ENCODE assay signal across 30 cellular contexts in genomic region chr12:129807101-129807500, GRCh38.
A peak's percentile ranks its signal among the peaks of the same experiment; 100 is the strongest.
DNase-seq lines count a peak whose midpoint lies in the region; ATAC-seq, FAIRE-seq and TF ChIP-seq lines count a peak whose summit lies in the region.
"Had no signal": no experiment of that assay in that cellular context is flagged by ENCODE, and none has a peak within 500 bp of the region (broad histone marks: within the 10 kb centered on the region; RNA-seq: fewer than 3 reads in every experiment).

No MANE protein-coding gene starts in this region.

- H3K4me1 ChIP-seq in H1 (replicated peaks in 1 of 4; ENCODE audit: control insufficient read depth in 3 of 4, insufficient read depth in 4 of 4, low read length in 3 of 4) = peaks cover 0 to 6% (median 1%) of the 10 kb centered on the region in 4 experiments; a peak in 2 of 7 replicates
- H3K4me1 ChIP-seq: BE2C had no signal

- H3K4me3 Mint-ChIP-seq in osteocyte (ENCODE audit: unreplicated experiment) = no peak overlapping the region
- no peak overlapping the region for H3K4me3 Mint-ChIP-seq in activated T-helper 1 cell treated with anti-CD3 and anti-CD28 coated beads, Interleukin-12 subunit alpha, Interleukin-12 subunit beta, Interleukin-2, Interleukin-4 antibody, amounts not matched to agents 30 ng/mL and 10 ng/mL and 1 ng/mL, durations not matched to agents 14 hours and 24 hours and 36 hours
- H3K4me3 Mint-ChIP-seq: CD14-positive monocyte; CD4-positive, alpha-beta memory T cell; CD4-positive, CD25-positive, alpha-beta regulatory T cell; CD8-positive, alpha-beta memory T cell had no signal

- no peak overlapping the region for H3K27ac Mint-ChIP-seq in osteocyte (ENCODE audit: unreplicated experiment)
- no peak overlapping the region for H3K27ac Mint-ChIP-seq in activated T-helper 1 cell treated with anti-CD3 and anti-CD28 coated beads, Interleukin-12 subunit alpha, Interleukin-12 subunit beta, Interleukin-2, Interleukin-4 antibody, amounts not matched to agents 30 ng/mL and 10 ng/mL and 1 ng/mL, durations not matched to agents 14 hours and 24 hours and 36 hours
- H3K27ac Mint-ChIP-seq: CD14-positive monocyte; CD4-positive, alpha-beta memory T cell; CD4-positive, CD25-positive, alpha-beta regulatory T cell; CD8-positive, alpha-beta memory T cell had no signal

- TF ChIP-seq RAD21 in H1 (IDR thresholded peaks at IDR 0.05 in 1 of 2, conservative IDR thresholded peaks at IDR 0.05 in 1 of 2; ENCODE audit: low read depth in 2 of 2, low read length in 2 of 2) = peak in 1 of 2 experiments; percentile 12; a peak in 1 of 4 replicates

- POLR2A ChIA-PET in H1 (lab: Charles Lee; ENCODE audit: partially characterized antibody) = interaction anchor here (1.6 kb wide), 1 partner anchor 9 kb away, joined by 3 read pairs; no protein-coding TSS in a partner anchor

- H3K9ac ChIP-seq in H1 (replicated peaks in 1 of 4; ENCODE audit: extremely low read depth in 1 of 4, low read depth in 3 of 4, low read length in 3 of 4) = no peak overlapping the region
- H3K9ac ChIP-seq: BLaER1 had no signal

- peak overlapping the region; percentile 18; the same call in 1 of the 2 replicates for H2BK15ac ChIP-seq in H1 (ENCODE audit: low read length)

- no peak overlapping the region for H3K4ac ChIP-seq in H1 (replicated peaks; ENCODE audit: insufficient read length, low read depth, low read length)

- FAIRE-seq in H1 (lab: Jason Lieb, UNC) = no peak
- FAIRE-seq: A204.1, GM12878, GM12892, GM18507, GM19239 had no signal

- intact Hi-C loops in activated T-helper 1 cell treated with anti-CD3 and anti-CD28 coated beads, Interleukin-12 subunit alpha, Interleukin-12 subunit beta, Interleukin-2, Interleukin-4 antibody, amounts not matched to agents 30 ng/mL and 10 ng/mL and 1 ng/mL, durations not matched to agents 14 hours and 24 hours and 36 hours (cut with micrococcal nuclease) = no loop called here

- H2AK5ac ChIP-seq in H1 (ENCODE audit: low read depth, low read length) = no peak overlapping the region

- H2BK5ac ChIP-seq in H1 (ENCODE audit: low read depth, low read length) = 0 out of 2 replicates have a peak overlapping the region, but pooled peaks have one; percentile 21

- H3K79me1 ChIP-seq in H1 (ENCODE audit: low read depth, low read length) = no peaks in the 10 kb centered on the region

- H3K4me2 ChIP-seq in H1 (ENCODE audit: insufficient read depth in 1 of 2, low read depth in 2 of 2, low read length in 2 of 2) = no peak overlapping the region
- H3K4me2 ChIP-seq: BLaER1 had no signal

- no peak for ATAC-seq in GM19395 (IDR thresholded peaks at IDR 0.05; ENCODE audit: unreplicated experiment)
- ATAC-seq: GM12878 had no signal

- H3K27ac ChIP-seq in WERI-Rb-1 = no peak overlapping the region
- H3K27ac ChIP-seq in H1 (ENCODE audit: low read depth, low read length) = no peak overlapping the region
- H3K27ac ChIP-seq: BLaER1 had no signal

- no peaks in the 10 kb centered on the region for H3K27me3 ChIP-seq in WERI-Rb-1 (ENCODE audit: insufficient read depth, low read depth, severe bottlenecking)
- no peaks in the 10 kb centered on the region for H3K27me3 ChIP-seq in H1 (replicated peaks in 1 of 4; ENCODE audit: control insufficient read depth in 3 of 4, extremely low read depth in 1 of 4, insufficient read depth in 3 of 4, low read length in 3 of 4)
- H3K27me3 ChIP-seq: BE2C, BLaER1 had no signal

- no peak for TF ChIP-seq EP300 in H1 (IDR thresholded peaks at IDR 0.05; ENCODE audit: borderline replicate concordance in 1 of 2, low read depth in 2 of 2, low read length in 2 of 2)

- H3K23ac ChIP-seq in H1 (ENCODE audit: insufficient read length) = no peak overlapping the region

- H3K9me3 ChIP-seq in WERI-Rb-1 (ENCODE audit: severe bottlenecking) (no peaks in the 10 kb centered on the region), H1 (ENCODE audit: insufficient read depth in 2 of 2, low read depth in 1 of 2, low read length in 1 of 2) (peaks cover 0 to 3% of the 10 kb centered on the region in 2 experiments; a peak in 1 of 4 replicates)
- H3K9me3 ChIP-seq: BE2C, BLaER1 had no signal

- no peaks in the 10 kb centered on the region for H3K23me2 ChIP-seq in H1 (ENCODE audit: low read depth, low read length)

- H3K36me3 ChIP-seq in WERI-Rb-1 (no peaks in the 10 kb centered on the region), H1 (ENCODE audit: control insufficient read depth in 2 of 4, insufficient read depth in 4 of 4, low read length in 3 of 4) (no peaks in the 10 kb centered on the region)
- H3K36me3 ChIP-seq: BE2C, BLaER1 had no signal

- H4K91ac ChIP-seq in H1 (replicated peaks; ENCODE audit: insufficient read length, low read length) = no peak overlapping the region

- H2BK20ac ChIP-seq in H1 (ENCODE audit: low read length) = 0 out of 2 replicates have a peak overlapping the region, but pooled peaks have one; percentile 40

- H2AFZ ChIP-seq in H1 (ENCODE audit: low read length) = no peak overlapping the region

- H3K18ac ChIP-seq in H1 (ENCODE audit: extremely low read depth, low read length) = no peak overlapping the region

- H4K8ac ChIP-seq in H1 (ENCODE audit: extremely low read depth, insufficient read depth, low read length) = no peak overlapping the region

- peaks cover 12% of the 10 kb centered on the region for H3K4me1 Mint-ChIP-seq in osteocyte (ENCODE audit: unreplicated experiment)
- no peaks in the 10 kb centered on the region for H3K4me1 Mint-ChIP-seq in activated T-helper 1 cell treated with anti-CD3 and anti-CD28 coated beads, Interleukin-12 subunit alpha, Interleukin-12 subunit beta, Interleukin-2, Interleukin-4 antibody, amounts not matched to agents 30 ng/mL and 10 ng/mL and 1 ng/mL, durations not matched to agents 14 hours and 24 hours and 36 hours (ENCODE audit: low read depth)
- H3K4me1 Mint-ChIP-seq: CD14-positive monocyte; CD4-positive, alpha-beta memory T cell; CD4-positive, CD25-positive, alpha-beta regulatory T cell; CD8-positive, alpha-beta memory T cell had no signal

- H2BK12ac ChIP-seq in H1 (ENCODE audit: low read depth, low read length) = 0 out of 2 replicates have a peak overlapping the region, but pooled peaks have one; percentile 39

- no peaks in the 10 kb centered on the region for H3K36me3 Mint-ChIP-seq in osteocyte (ENCODE audit: unreplicated experiment)
- H3K36me3 Mint-ChIP-seq in activated T-helper 1 cell treated with anti-CD3 and anti-CD28 coated beads, Interleukin-12 subunit alpha, Interleukin-12 subunit beta, Interleukin-2, Interleukin-4 antibody, amounts not matched to agents 30 ng/mL and 10 ng/mL and 1 ng/mL, durations not matched to agents 14 hours and 24 hours and 36 hours (ENCODE audit: low read depth) = no peaks in the 10 kb centered on the region
- H3K36me3 Mint-ChIP-seq: CD14-positive monocyte; CD4-positive, alpha-beta memory T cell; CD4-positive, CD25-positive, alpha-beta regulatory T cell; CD8-positive, alpha-beta memory T cell had no signal

- H3K4me3 ChIP-seq in WERI-Rb-1 (ENCODE audit: low read depth, low read length) (no peak overlapping the region), H1 (ENCODE audit: extremely low read depth in 1 of 4, insufficient read depth in 2 of 4, low read depth in 3 of 4, low read length in 4 of 4) (no peak overlapping the region)
- H3K4me3 ChIP-seq: BLaER1, GM12878 had no signal

- H3K56ac ChIP-seq in H1 (replicated peaks; ENCODE audit: insufficient read length, low read depth, low read length) = no peak overlapping the region

- peaks cover 6% of the 10 kb centered on the region for H3K9me3 Mint-ChIP-seq in osteocyte (ENCODE audit: unreplicated experiment)
- H3K9me3 Mint-ChIP-seq in activated T-helper 1 cell treated with anti-CD3 and anti-CD28 coated beads, Interleukin-12 subunit alpha, Interleukin-12 subunit beta, Interleukin-2, Interleukin-4 antibody, amounts not matched to agents 30 ng/mL and 10 ng/mL and 1 ng/mL, durations not matched to agents 14 hours and 24 hours and 36 hours = peaks cover 6% of the 10 kb centered on the region

- H2BK120ac ChIP-seq in H1 (replicated peaks; ENCODE audit: low read depth, low read length) = no peak overlapping the region

- H4K5ac ChIP-seq in H1 (ENCODE audit: insufficient read length, low read depth, low read length) = no peak overlapping the region

- WGBS in H1 (ENCODE audit: extremely low coverage in 1 of 2, insufficient coverage in 1 of 2, insufficient read length in 1 of 2, insufficient replicate concordance in 2 of 2, low coverage in 1 of 2, low lambda C conversion rate in 2 of 2, missing lambda C conversion rate in 1 of 2), 2 experiments = 88% methylated on average over 11 of the region's 11 CpGs; no CpG with 5 or more reads in 1 of the 2 experiments

- no peak for TF ChIP-seq POLR2A in H1 (IDR thresholded peaks at IDR 0.05; ENCODE audit: control extremely low read depth in 1 of 2, low read depth in 2 of 2, low read length in 2 of 2)

- no peak overlapping the region for H3K14ac ChIP-seq in H1 (ENCODE audit: insufficient read length)

- peaks cover 0 to 2% of the 10 kb centered on the region in 2 experiments; a peak in 1 of 4 replicates for H3K79me2 ChIP-seq in H1 (ENCODE audit: control insufficient read depth in 1 of 2, insufficient read depth in 2 of 2, low read length in 2 of 2)

- no peaks in the 10 kb centered on the region for H4K20me1 ChIP-seq in H1 (replicated peaks in 1 of 2; ENCODE audit: control insufficient read depth in 1 of 2, insufficient read depth in 2 of 2, low read length in 2 of 2)
- H4K20me1 ChIP-seq: BLaER1 had no signal

- H3K27me3 Mint-ChIP-seq in osteocyte (ENCODE audit: unreplicated experiment) = no peaks in the 10 kb centered on the region
- no peaks in the 10 kb centered on the region for H3K27me3 Mint-ChIP-seq in activated T-helper 1 cell treated with anti-CD3 and anti-CD28 coated beads, Interleukin-12 subunit alpha, Interleukin-12 subunit beta, Interleukin-2, Interleukin-4 antibody, amounts not matched to agents 30 ng/mL and 10 ng/mL and 1 ng/mL, durations not matched to agents 14 hours and 24 hours and 36 hours (ENCODE audit: insufficient read depth)
- H3K27me3 Mint-ChIP-seq: CD4-positive, alpha-beta memory T cell; CD4-positive, CD25-positive, alpha-beta regulatory T cell had no signal

- CTCF ChIA-PET in H1 (lab: Charles Lee; ENCODE audit: partially characterized antibody) = interaction anchor here (1.0 kb wide), 1 partner anchor 14 kb away, joined by 3 read pairs; no protein-coding TSS in a partner anchor

- peak; percentile 34; the same call in 1 of the 2 replicates for TF ChIP-seq CTCF in WERI-Rb-1 (IDR thresholded peaks at IDR 0.05; ENCODE audit: low read depth, low read length)
- TF ChIP-seq CTCF in H1 (IDR thresholded peaks at IDR 0.05; ENCODE audit: control extremely low read depth in 1 of 3, insufficient read depth in 1 of 3, low read depth in 1 of 3, low read length in 3 of 3) = no peak
- no peak for TF ChIP-seq CTCF in osteocyte (IDR thresholded peaks at IDR 0.05)

- peak; percentile 57 for DNase-seq in SK-N-DZ (ENCODE audit: low spot score)
- peak; percentile 11 for DNase-seq in WERI-Rb-1
- DNase-seq in H1 (ENCODE audit: low read depth in 1 of 2, low spot score in 2 of 2) = no peak
- peak; percentile 64 for DNase-seq in osteocyte (ENCODE audit: extremely low spot score, unreplicated experiment)
- no peak for DNase-seq in NCI-H524 treated with DMSO at 0.1 percent for 48 hours (lab: John Stamatoyannopoulos, UW)
- no peak for DNase-seq in activated T-helper 1 cell treated with anti-CD3 and anti-CD28 coated beads, Interleukin-12 subunit alpha, Interleukin-12 subunit beta, Interleukin-2, Interleukin-4 antibody, amounts not matched to agents 30 ng/mL and 10 ng/mL and 1 ng/mL, durations not matched to agents 14 hours and 24 hours and 36 hours (ENCODE audit: low spot score)
- DNase-seq in NCI-H2196 treated with DMSO at 0.1 percent for 48 hours (lab: John Stamatoyannopoulos, UW; ENCODE audit: unreplicated experiment) = no peak
- DNase-seq: 8988T; ACHN; BE2C; C1 segment of cervical spinal cord; CD4-positive, alpha-beta memory T cell; CD4-positive, CD25-positive, alpha-beta regulatory T cell; CD8-positive, alpha-beta memory T cell; COR-L47; DMS 273 treated with DMSO at 0.1 percent for 48 hours; DMS153; DMS53; DMS79; DND-41; EL; GDM1 had no signal

Comparison
In these comparisons a context has a peak if more than half of its experiments do, and no peak if none do; other contexts are left out.
1. DNase-seq: peak in SK-N-DZ (single experiment), WERI-Rb-1 (single experiment) and osteocyte (single experiment); none in H1 (0 of 2), NCI-H524 treated with DMSO at 0.1 percent for 48 hours (single experiment), activated T-helper 1 cell treated with anti-CD3 and anti-CD28 coated beads, Interleukin-12 subunit alpha, Interleukin-12 subunit beta, Interleukin-2, Interleukin-4 antibody, amounts not matched to agents 30 ng/mL and 10 ng/mL and 1 ng/mL, durations not matched to agents 14 hours and 24 hours and 36 hours (single experiment) and NCI-H2196 treated with DMSO at 0.1 percent for 48 hours (single experiment).